In genomic region chr6:167751579-167752115, GRCh38 we compare ENCODE assay signal across 22 cellular contexts.
DNase-seq lines count a peak whose midpoint lies in the region; ATAC-seq and TF ChIP-seq lines count a peak whose summit lies in the region.
"Had no signal": no experiment of that assay in that cellular context is flagged by ENCODE, and none has a peak within 500 bp of the region (broad histone marks: within the 10 kb centered on the region; RNA-seq: fewer than 3 reads in every experiment).

No MANE protein-coding gene starts in this region.

- DNase-seq in sigmoid colon: peak; percentile 46
- DNase-seq in natural killer cell: no peak
- DNase-seq: activated CD4-positive, alpha-beta T cell treated with anti-CD3 and anti-CD28 coated beads for 4 hours; activated naive CD4-positive, alpha-beta T cell treated with Interleukin-2 at 50 U/mL for 16 hours; activated T-cell treated with anti-CD3 and anti-CD28 coated beads, Interleukin-2, amount 50 U/mL, for 4 hours; effector memory CD8-positive, alpha-beta T cell; NCI-H1048; NCI-H1930; NCI-H69; stimulated activated CD4-positive, alpha-beta T cell treated with anti-CD3 and anti-CD28 coated beads, Interleukin-15, amount 100 ng/mL, for 24 hours had no signal

- no peaks in the 10 kb centered on the region for H3K27me3 ChIP-seq in BLaER1 treated with 17β-estradiol and CSF1 and Interleukin-3, amounts not matched to agents 10 nM and 100 nM
- no peaks in the 10 kb centered on the region for H3K27me3 ChIP-seq in liver (ENCODE audit: control insufficient read depth in 4 of 4, insufficient read depth in 4 of 4, low read length in 3 of 4)
- no peaks in the 10 kb centered on the region for H3K27me3 ChIP-seq in sigmoid colon
- H3K27me3 ChIP-seq: gastrocnemius medialis, ovary had no signal

- no peak for ATAC-seq in HG03571 (IDR thresholded peaks at IDR 0.05; ENCODE audit: unreplicated experiment)
- ATAC-seq in natural killer cell: no peak
- no peak for ATAC-seq in HG02870 (IDR thresholded peaks at IDR 0.05; ENCODE audit: unreplicated experiment)
- ATAC-seq: activated T-cell treated with anti-CD3 and anti-CD28 coated beads, Interleukin-2, amount 50 U/mL, for 4 hours; effector memory CD8-positive, alpha-beta T cell; natural killer cell treated with Interleukin-12 subunit alpha and Interleukin-12 subunit beta and Interleukin-15 and Interleukin-18, amount 100 ng/mL, for 72 hours; SK-N-SH treated with all-trans-retinoic acid at 6 μM for 48 hours had no signal

- no peaks in the 10 kb centered on the region for H3K9me3 Mint-ChIP-seq in natural killer cell
- H3K9me3 Mint-ChIP-seq: activated T-cell treated with anti-CD3 and anti-CD28 coated beads, Interleukin-2, amount 50 U/mL, for 4 hours; effector memory CD8-positive, alpha-beta T cell; natural killer cell treated with Interleukin-12 subunit alpha and Interleukin-12 subunit beta and Interleukin-15 and Interleukin-18, amount 100 ng/mL, for 72 hours; stimulated activated naive CD8-positive, alpha-beta T cell treated with anti-CD3 and anti-CD28 coated beads, Interleukin-15, Interleukin-2, amounts not matched to agents 100 ng/mL and 50 ng/mL, for 24 hours had no signal

- no peaks in the 10 kb centered on the region for H3K4me1 Mint-ChIP-seq in natural killer cell

- no peaks in the 10 kb centered on the region for H3K36me3 Mint-ChIP-seq in natural killer cell
- H3K36me3 Mint-ChIP-seq: natural killer cell treated with Interleukin-12 subunit alpha and Interleukin-12 subunit beta and Interleukin-15 and Interleukin-18, amount 100 ng/mL, for 72 hours had no signal

- no peak for TF ChIP-seq CTCF in VCaP (conservative IDR thresholded peaks at IDR 0.05)
- no peak for TF ChIP-seq CTCF in liver (IDR thresholded peaks at IDR 0.05; ENCODE audit: low read depth, low read length, missing input control)
- TF ChIP-seq CTCF in sigmoid colon (IDR thresholded peaks at IDR 0.05): no peak
- TF ChIP-seq CTCF in natural killer cell (IDR thresholded peaks at IDR 0.05): no peak

- H4K20me1 ChIP-seq in BLaER1 treated with 17β-estradiol and CSF1 and Interleukin-3, amounts not matched to agents 10 nM and 100 nM: no peaks in the 10 kb centered on the region

- H3K27ac Mint-ChIP-seq in natural killer cell: no peak overlapping the region
- H3K27ac Mint-ChIP-seq: effector memory CD8-positive, alpha-beta T cell; natural killer cell treated with Interleukin-12 subunit alpha and Interleukin-12 subunit beta and Interleukin-15 and Interleukin-18, amount 100 ng/mL, for 72 hours; stimulated activated naive CD8-positive, alpha-beta T cell treated with anti-CD3 and anti-CD28 coated beads, Interleukin-15, Interleukin-2, amounts not matched to agents 100 ng/mL and 50 ng/mL, for 24 hours had no signal

- peak overlapping the region in 4 of 11 experiments; percentile 1 to 9 (median 5); a peak in 4 of 22 replicates for H3K27ac ChIP-seq in BLaER1 treated with 17β-estradiol and CSF1 and Interleukin-3, amounts not matched to agents 10 nM and 100 nM
- H3K27ac ChIP-seq in VCaP (peak overlapping the region; percentile 100), liver (ENCODE audit: low read depth in 1 of 2, low read length in 2 of 2) (peak overlapping the region; percentile 33 to 71), sigmoid colon (no peak overlapping the region)
- H3K27ac ChIP-seq: coronary artery, ovary, RWPE1 had no signal

- no peak overlapping the region for H3K4me3 Mint-ChIP-seq in natural killer cell
- H3K4me3 Mint-ChIP-seq: activated T-cell treated with anti-CD3 and anti-CD28 coated beads, Interleukin-2, amount 50 U/mL, for 4 hours; effector memory CD8-positive, alpha-beta T cell; natural killer cell treated with Interleukin-12 subunit alpha and Interleukin-12 subunit beta and Interleukin-15 and Interleukin-18, amount 100 ng/mL, for 72 hours; stimulated activated naive CD8-positive, alpha-beta T cell treated with anti-CD3 and anti-CD28 coated beads, Interleukin-15, Interleukin-2, amounts not matched to agents 100 ng/mL and 50 ng/mL, for 24 hours had no signal

- no peaks in the 10 kb centered on the region; a peak in 1 of 22 replicates for H3K36me3 ChIP-seq in BLaER1 treated with 17β-estradiol and CSF1 and Interleukin-3, amounts not matched to agents 10 nM and 100 nM
- H3K36me3 ChIP-seq in liver (ENCODE audit: control insufficient read depth in 4 of 4, insufficient read depth in 3 of 4, low read depth in 1 of 4, low read length in 3 of 4) (no peaks in the 10 kb centered on the region), sigmoid colon (no peaks in the 10 kb centered on the region)
- H3K36me3 ChIP-seq: gastrocnemius medialis, ovary had no signal

- no peak for TF ChIP-seq EP300 in sigmoid colon (IDR thresholded peaks at IDR 0.05)

- H3K4me3 ChIP-seq in BLaER1 treated with 17β-estradiol and CSF1 and Interleukin-3, amounts not matched to agents 10 nM and 100 nM: no peak overlapping the region
- H3K4me3 ChIP-seq in liver (ENCODE audit: low read depth in 1 of 3, low read length in 3 of 3) (no peak overlapping the region), sigmoid colon (no peak overlapping the region)
- H3K4me3 ChIP-seq: coronary artery, gastrocnemius medialis, ovary had no signal

- TF ChIP-seq RAD21 in liver (IDR thresholded peaks at IDR 0.05): no peak

- WGBS in liver: 81% methylated on average over 7 of the region's 7 CpGs
- 70 to 78% methylated on average over 7 of the region's 7 CpGs for WGBS in sigmoid colon, 2 donors

- peaks cover 7 to 36% (median 21%) of the 10 kb centered on the region in 11 experiments; a peak in 19 of 22 replicates for H3K9me3 ChIP-seq in BLaER1 treated with 17β-estradiol and CSF1 and Interleukin-3, amounts not matched to agents 10 nM and 100 nM (replicated peaks in 1 of 11)
- no peaks in the 10 kb centered on the region for H3K9me3 ChIP-seq in liver (ENCODE audit: control insufficient read depth in 4 of 4, low read length in 3 of 4)
- H3K9me3 ChIP-seq in sigmoid colon: no peaks in the 10 kb centered on the region
- H3K9me3 ChIP-seq: gastrocnemius medialis, ovary had no signal

- H3K4me2 ChIP-seq in BLaER1 treated with 17β-estradiol and CSF1 and Interleukin-3, amounts not matched to agents 10 nM and 100 nM: peak overlapping the region in 10 of 11 experiments; percentile 13 to 80 (median 64); a peak in 16 of 22 replicates

- peaks cover 0 to 8% of the 10 kb centered on the region in 2 donors for H3K27me3 Mint-ChIP-seq in natural killer cell (ENCODE audit: low read depth in 2 of 2)
- H3K27me3 Mint-ChIP-seq: stimulated activated naive CD8-positive, alpha-beta T cell treated with anti-CD3 and anti-CD28 coated beads, Interleukin-15, Interleukin-2, amounts not matched to agents 100 ng/mL and 50 ng/mL, for 24 hours had no signal

- H3K9ac ChIP-seq in BLaER1 treated with 17β-estradiol and CSF1 and Interleukin-3, amounts not matched to agents 10 nM and 100 nM: no peak overlapping the region
- no peak overlapping the region for H3K9ac ChIP-seq in liver (ENCODE audit: low read depth in 1 of 2, low read length in 2 of 2)

- H3K4me1 ChIP-seq in BLaER1 treated with 17β-estradiol and CSF1 and Interleukin-3, amounts not matched to agents 10 nM and 100 nM: peaks cover 20 to 48% (median 41%) of the 10 kb centered on the region in 10 experiments
- H3K4me1 ChIP-seq in liver (ENCODE audit: control insufficient read depth in 4 of 4, insufficient read depth in 4 of 4, low read length in 3 of 4): peaks cover 6 to 20% (median 8%) of the 10 kb centered on the region in 4 donors
- peaks cover 0 to 19% (median 11%) of the 10 kb centered on the region in 4 donors for H3K4me1 ChIP-seq in sigmoid colon

- intact Hi-C loops in sigmoid colon (cut with DNase I): no loop called here
- intact Hi-C loops in natural killer cell (cut with micrococcal nuclease): no loop called here

- no peak for TF ChIP-seq POLR2A in sigmoid colon (IDR thresholded peaks at IDR 0.05)

TF ChIP-seq in liver, 16 proteins besides CTCF, POLR2A, EP300 and RAD21:
- TF ChIP-seq ATF3 (IDR thresholded peaks at IDR 0.05) (no peak), EGR1 (IDR thresholded peaks at IDR 0.05; ENCODE audit: low read depth in 2 of 2) (no peak), GABPA (IDR thresholded peaks at IDR 0.05 in 1 of 2, conservative IDR thresholded peaks at IDR 0.05 in 1 of 2) (no peak), REST (IDR thresholded peaks at IDR 0.05) (no peak), TAF1 (conservative IDR thresholded peaks at IDR 0.05) (no peak), RXRA (IDR thresholded peaks at IDR 0.05) (no peak), JUND (IDR thresholded peaks at IDR 0.05) (no peak), FOXA1 (IDR thresholded peaks at IDR 0.05) (no peak), HNF4G (IDR thresholded peaks at IDR 0.05) (no peak), FOXA2 (IDR thresholded peaks at IDR 0.05) (no peak), NR2F2 (IDR thresholded peaks at IDR 0.05) (no peak)

Comparison
In these comparisons a context has a peak if more than half of its experiments do, and no peak if none do; other contexts are left out.
1. H3K27ac ChIP-seq: peak in VCaP (single experiment) and liver (2 of 2); none in sigmoid colon (0 of 4).